16 cellular contexts compared by ENCODE assay signal in genomic region chr21:43352138-43352537, GRCh38.
"Had no signal": no experiment of that assay in that cellular context is flagged by ENCODE, and none has a peak within 500 bp of the region (broad histone marks: within the 10 kb centered on the region; RNA-seq: fewer than 3 reads in every experiment).

No MANE protein-coding gene starts in this region.

- H3K9me3 ChIP-seq: heart left ventricle, mucosa of descending colon, prostate gland, sigmoid colon, stomach, thoracic aorta had no signal

- H3K36me3 Mint-ChIP-seq: natural killer cell had no signal

- DNase-seq: activated CD4-positive, alpha-beta T cell treated with anti-CD3 and anti-CD28 coated beads for 4 hours; activated naive CD4-positive, alpha-beta T cell; cortex of kidney; effector memory CD4-positive, alpha-beta T cell; heart left ventricle; islet precursor cell; mammary epithelial cell; mucosa of descending colon; natural killer cell; occipital lobe; sigmoid colon; stimulated activated CD4-positive, alpha-beta T cell treated with anti-CD3 and anti-CD28 coated beads, Interleukin-4, amount 100 ng/mL, for 1 hour; stimulated activated CD8-positive, alpha-beta memory T cell treated with anti-CD3 and anti-CD28 coated beads, Interleukin-4, amount 100 ng/mL, for 48 hours; stomach had no signal

- H3K36me3 ChIP-seq: heart left ventricle, prostate gland, sigmoid colon, stomach, thoracic aorta had no signal

- H3K27me3 ChIP-seq: heart left ventricle, sigmoid colon, stomach had no signal

- H3K9me3 Mint-ChIP-seq: natural killer cell had no signal

- ATAC-seq: heart left ventricle had no signal

- H3K27ac ChIP-seq: prostate gland, sigmoid colon, thoracic aorta had no signal

- H3K4me1 Mint-ChIP-seq: natural killer cell had no signal

- H3K4me3 Mint-ChIP-seq: natural killer cell had no signal

- H3K4me1 ChIP-seq: prostate gland, sigmoid colon had no signal

- H3K27ac Mint-ChIP-seq: natural killer cell had no signal

- H3K4me3 ChIP-seq: heart left ventricle, mucosa of descending colon, prostate gland, sigmoid colon, stomach, thoracic aorta had no signal
